1 cellular context compared by ENCODE assay signal in genomic region chr15:56233549-56233948, GRCh38.
TF ChIP-seq lines count a peak whose summit lies in the region.

No MANE protein-coding gene starts in this region.

TF ChIP-seq in HepG2, 621 proteins besides CTCF, POLR2A, EP300 and RAD21:
- no peak for TF ChIP-seq GPBP1L1 (CRISPR knock-in tag; IDR thresholded peaks at IDR 0.05)
- 0 out of 2 replicates have a peak, but pooled peaks have one; percentile 33 for TF ChIP-seq RBFOX2 (IDR thresholded peaks at IDR 0.05; ENCODE audit: low read depth, low read length)
- no peak for TF ChIP-seq ZNF567 (CRISPR knock-in tag; IDR thresholded peaks at IDR 0.05; ENCODE audit: borderline replicate concordance)
